Comparison of ENCODE assay signal across 1 cellular context in genomic region chr2:150476809-150477302, GRCh38.
TF ChIP-seq lines count a peak whose summit lies in the region.

No MANE protein-coding gene starts in this region.

TF ChIP-seq in GM12878, 131 proteins besides CTCF, POLR2A, EP300 and RAD21:
- TF ChIP-seq NBN (IDR thresholded peaks at IDR 0.05) (no peak), ZSCAN29 (IDR thresholded peaks at IDR 0.05) (0 out of 2 replicates have a peak, but pooled peaks have one; percentile 21), ZNF217 (IDR thresholded peaks at IDR 0.05) (0 out of 2 replicates have a peak, but pooled peaks have one; percentile 43), GABPA (IDR thresholded peaks at IDR 0.05; ENCODE audit: low read depth) (no peak), MYC (IDR thresholded peaks at IDR 0.05; ENCODE audit: insufficient read depth, insufficient read length, insufficient replicate concordance, low read length, severe bottlenecking) (no peak), ZNF687 (IDR thresholded peaks at IDR 0.05) (no peak), NKRF (conservative IDR thresholded peaks at IDR 0.05) (no peak), RCOR1 (conservative IDR thresholded peaks at IDR 0.05; ENCODE audit: low read depth, low read length) (no peak), ATF7 (IDR thresholded peaks at IDR 0.05; ENCODE audit: low read depth) (peak; percentile 16; the same call in 1 of the 2 replicates), BHLHE40 (IDR thresholded peaks at IDR 0.05; ENCODE audit: borderline replicate concordance in 1 of 2, low read depth in 2 of 2, low read length in 1 of 2) (peak in 1 of 2 experiments; percentile 18; a peak in 1 of 4 replicates), SP1 (IDR thresholded peaks at IDR 0.05; ENCODE audit: low read depth, low read length) (no peak), ZNF207 (IDR thresholded peaks at IDR 0.05; ENCODE audit: borderline replicate concordance) (no peak), IRF4 (IDR thresholded peaks at IDR 0.05; ENCODE audit: low read depth, low read length) (no peak), MTA2 (IDR thresholded peaks at IDR 0.05; ENCODE audit: low read depth) (peak; percentile 62; the same call in 1 of the 2 replicates), JUND (IDR thresholded peaks at IDR 0.05; ENCODE audit: low read depth, low read length) (no peak), ZBTB33 (IDR thresholded peaks at IDR 0.05) (no peak), IKZF2 (IDR thresholded peaks at IDR 0.05) (peak in 1 of 2 experiments; percentile 61; a peak in 2 of 4 replicates), STAT1 (conservative IDR thresholded peaks at IDR 0.05) (no peak), YY1 (IDR thresholded peaks at IDR 0.05; ENCODE audit: low read depth, low read length) (no peak), DPF2 (IDR thresholded peaks at IDR 0.05) (no peak), RB1 (IDR thresholded peaks at IDR 0.05; ENCODE audit: borderline replicate concordance) (no peak), CREM (IDR thresholded peaks at IDR 0.05; ENCODE audit: low read depth) (no peak), KAT2A (conservative IDR thresholded peaks at IDR 0.05; ENCODE audit: control insufficient read depth, low read depth, low read length) (no peak), USF2 (IDR thresholded peaks at IDR 0.05; ENCODE audit: borderline replicate concordance, low read depth, low read length) (no peak), SUZ12 (IDR thresholded peaks at IDR 0.05; ENCODE audit: unreplicated experiment) (no peak), IKZF1 (conservative IDR thresholded peaks at IDR 0.05) (peak; percentile 42; the same call in 1 of the 2 replicates), ZBTB4 (CRISPR knock-in tag; IDR thresholded peaks at IDR 0.05) (no peak), MEF2B (IDR thresholded peaks at IDR 0.05; ENCODE audit: partially characterized antibody, poor library complexity, severe bottlenecking) (peak; percentile 82), CHD2 (IDR thresholded peaks at IDR 0.05; ENCODE audit: borderline replicate concordance, low read depth, low read length) (no peak), HDAC6 (IDR thresholded peaks at IDR 0.05; ENCODE audit: unreplicated experiment) (no peak), RELA (IDR thresholded peaks at IDR 0.05; ENCODE audit: borderline replicate concordance, partially characterized antibody) (no peak), NR2C1 (IDR thresholded peaks at IDR 0.05) (no peak), MYB (IDR thresholded peaks at IDR 0.05; ENCODE audit: borderline replicate concordance, low read depth, low read length) (no peak), BCL11A (IDR thresholded peaks at IDR 0.05; ENCODE audit: low read depth, low read length) (no peak), IRF5 (IDR thresholded peaks at IDR 0.05; ENCODE audit: borderline replicate concordance) (no peak), RFX5 (IDR thresholded peaks at IDR 0.05; ENCODE audit: low read depth, low read length) (no peak)
